ENCODE assay signal across 7 cellular contexts in genomic region chr4:170035231-170035630, GRCh38. TPM values are rescaled to one million over a fixed set of nuclear protein-coding genes. Genes with fewer than 3 reads are reported as not detected.
"Had no signal": no experiment of that assay in that cellular context is flagged by ENCODE, and none has a peak within 500 bp of the region (broad histone marks: within the 10 kb centered on the region; RNA-seq: fewer than 3 reads in every experiment).

No MANE protein-coding gene starts in this region.

- H3K4me3 ChIP-seq: K562 had no signal

- H3K36me3 Mint-ChIP-seq: IgD-negative memory B cell had no signal

- DNase-seq: IMR-90, KBM-7, KG1 had no signal

- ATAC-seq: HepG2, K562 had no signal

- H3K27ac ChIP-seq: HL-60 had no signal

- H3K27ac Mint-ChIP-seq: IgD-negative memory B cell had no signal

- H3K9me3 Mint-ChIP-seq: IgD-negative memory B cell had no signal

- H3K4me1 Mint-ChIP-seq: IgD-negative memory B cell had no signal

- H3K4me3 Mint-ChIP-seq: IgD-negative memory B cell had no signal

RNA-seq across cellular contexts. Expression of gene AADAT, which starts 54.5 kb away (rescaled TPM):
- total RNA-seq: K562 had no signal
- polyA plus RNA-seq: IgD-negative memory B cell had no signal
